Comparison of ENCODE assay signal across 19 cellular contexts in the genomic region with DNA sequence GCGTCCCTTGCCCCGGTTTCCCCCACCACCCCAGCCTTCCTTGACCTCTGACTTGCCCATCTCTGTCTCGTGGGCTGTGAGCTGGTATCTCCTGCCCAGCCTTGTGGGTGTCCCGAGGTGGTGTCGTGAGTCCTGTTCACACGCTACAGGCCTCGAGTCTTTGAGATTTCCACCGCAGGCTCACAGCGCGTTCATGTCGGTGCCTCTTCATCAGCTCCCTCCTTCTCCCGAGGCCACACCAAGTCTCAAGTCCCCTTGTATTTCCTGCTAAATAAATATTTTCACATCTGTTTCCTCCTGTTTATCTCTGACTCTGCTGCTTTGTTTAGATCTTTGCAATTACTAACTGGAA.
A peak's percentile ranks its signal among the peaks of the same experiment; 100 is the strongest.
DNase-seq lines count a peak whose midpoint lies in the region; ATAC-seq, FAIRE-seq and TF ChIP-seq lines count a peak whose summit lies in the region.
"Had no signal": no experiment of that assay in that cellular context is flagged by ENCODE, and none has a peak within 500 bp of the region (broad histone marks: within the 10 kb centered on the region; RNA-seq: fewer than 3 reads in every experiment).

No MANE protein-coding gene starts in this region.

- no peaks in the 10 kb centered on the region for H3K27me3 ChIP-seq in psoas muscle (ENCODE audit: insufficient read depth in 3 of 3, low read length in 2 of 3)
- H3K27me3 ChIP-seq: ovary had no signal

- peak overlapping the region; percentile 4 for H3K27ac ChIP-seq in psoas muscle

- ATAC-seq in left lobe of liver (peak; percentile 8), psoas muscle (no peak)
- ATAC-seq: activated T-cell treated with anti-CD3 and anti-CD28 coated beads, Interleukin-2, amount 50 U/mL, for 72 hours; effector memory CD8-positive, alpha-beta T cell; K562; Panc1 had no signal

- TF ChIP-seq CTCF in choroid plexus epithelial cell (conservative IDR thresholded peaks at IDR 0.05; ENCODE audit: low read depth, low read length): no peak
- TF ChIP-seq CTCF in psoas muscle (IDR thresholded peaks at IDR 0.05): no peak

- H3K4me1 ChIP-seq in psoas muscle: no peaks in the 10 kb centered on the region

- H3K36me3 ChIP-seq in psoas muscle (ENCODE audit: insufficient read depth in 1 of 2, low read depth in 1 of 2): no peaks in the 10 kb centered on the region
- H3K36me3 ChIP-seq: ovary had no signal

- FAIRE-seq in urothelium cell line (lab: Jason Lieb, UNC): no peak
- FAIRE-seq: K562 had no signal

- H3K4me3 ChIP-seq in choroid plexus epithelial cell (ENCODE audit: low read depth, low read length) (no peak overlapping the region), psoas muscle (peak overlapping the region; percentile 15)
- H3K4me3 ChIP-seq: K562, ovary had no signal

- 55 to 68% (median 64%) methylated on average over 12 of the region's 12 CpGs for WGBS in psoas muscle, 3 donors

- intact Hi-C loops in psoas muscle (cut with DNase I): no loop called here

- H3K9me3 ChIP-seq in psoas muscle: no peaks in the 10 kb centered on the region
- H3K9me3 ChIP-seq: ovary had no signal

- DNase-seq in H4 (ENCODE audit: low spot score): peak; percentile 42
- peak; percentile 23 for DNase-seq in choroid plexus epithelial cell (ENCODE audit: low read depth)
- no peak for DNase-seq in left lobe of liver (ENCODE audit: low spot score)
- DNase-seq in psoas muscle: no peak
- no peak for DNase-seq in NCI-H526 treated with DMSO at 0.1 percent for 48 hours (lab: John Stamatoyannopoulos, UW)
- DNase-seq in SK-N-DZ (ENCODE audit: low spot score): no peak
- DNase-seq in urothelium cell line (ENCODE audit: low spot score): no peak
- no peak for DNase-seq in C1 segment of cervical spinal cord (lab: John Stamatoyannopoulos, UW)
- DNase-seq: activated CD4-positive, alpha-beta T cell treated with anti-CD3 and anti-CD28 coated beads for 48 hours; activated T-cell treated with anti-CD3 and anti-CD28 coated beads, Interleukin-2, amount 50 U/mL, for 72 hours; AML-193; amniotic stem cell; effector memory CD8-positive, alpha-beta T cell; NCI-H1417 treated with DMSO at 0.1 percent for 48 hours; NCI-H524 treated with DMSO at 0.1 percent for 48 hours; T-helper 1 cell had no signal

Comparison
In these comparisons a context has a peak if more than half of its experiments do, and no peak if none do; other contexts are left out.
1. DNase-seq: peak in H4 (single experiment) and choroid plexus epithelial cell (single experiment); none in left lobe of liver (single experiment), psoas muscle (0 of 2), NCI-H526 treated with DMSO at 0.1 percent for 48 hours (single experiment), SK-N-DZ (single experiment), urothelium cell line (single experiment) and C1 segment of cervical spinal cord (0 of 14).